In the genomic region with DNA sequence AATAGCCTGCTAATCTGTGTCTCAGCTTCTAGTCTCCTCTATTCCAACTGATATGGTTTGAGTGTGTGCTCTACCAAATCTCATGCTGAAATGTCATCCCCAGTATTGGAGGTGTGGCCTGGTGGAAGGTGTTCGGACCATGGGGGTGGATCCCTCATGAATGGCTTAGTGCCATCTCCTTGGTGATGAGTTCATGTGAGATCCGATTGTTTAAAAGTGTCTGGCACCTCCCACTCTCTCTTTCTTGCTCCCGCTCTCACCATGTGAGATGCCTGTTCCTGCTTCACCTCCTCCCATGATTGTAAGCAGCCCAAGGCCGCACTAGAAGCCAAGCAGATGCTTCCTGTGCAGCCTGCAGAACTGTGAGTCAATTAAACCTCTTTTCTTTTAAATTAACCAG, we compare ENCODE assay signal across 30 cellular contexts.
"Had no signal": no experiment of that assay in that cellular context is flagged by ENCODE, and none has a peak within 500 bp of the region (broad histone marks: within the 10 kb centered on the region; RNA-seq: fewer than 3 reads in every experiment).

No MANE protein-coding gene starts in this region.

- FAIRE-seq: astrocyte, TTC549 had no signal

- H3K27me3 ChIP-seq: body of pancreas, brain microvascular endothelial cell, breast epithelium had no signal

- H3K9me3 ChIP-seq: body of pancreas, breast epithelium had no signal

- DNase-seq: activated B cell treated with CpG ODN at 0.5 μM for 24 hours; activated CD4-positive, alpha-beta memory T cell treated with anti-CD3 and anti-CD28 coated beads, Interleukin-2, amount 10 ng/mL, durations not matched to agents 7 days and 5 days; activated CD4-positive, alpha-beta T cell treated with anti-CD3 and anti-CD28 coated beads for 4 hours; activated CD4-positive, alpha-beta T cell treated with anti-CD3 and anti-CD28 coated beads, Interleukin-2, amount 10 ng/mL, durations not matched to agents 24 days and 14 days; activated CD4-positive, alpha-beta T cell treated with anti-CD3 and anti-CD28 coated beads, Interleukin-2, amount 50 U/mL, for 48 hours; activated CD4-positive, CD25-positive, alpha-beta regulatory T cell treated with anti-CD3 and anti-CD28 coated beads, Interleukin-2, amount 50 U/mL, for 72 hours; activated CD8-positive, alpha-beta memory T cell treated with anti-CD3 and anti-CD28 coated beads for 24 hours; activated CD8-positive, alpha-beta memory T cell treated with anti-CD3 and anti-CD28 coated beads, Interleukin-2, amount 10 ng/mL, durations not matched to agents 7 days and 5 days; activated CD8-positive, alpha-beta memory T cell treated with anti-CD3 and anti-CD28 coated beads, Interleukin-2, amount 50 U/mL, for 48 hours; activated CD8-positive, alpha-beta T cell treated with anti-CD3 and anti-CD28 coated beads, Interleukin-2, amount 10 ng/mL, durations not matched to agents 7 days and 5 days; activated effector memory CD4-positive, alpha-beta T cell treated with Interleukin-2 at 50 U/mL for 16 hours; activated gamma-delta T cell; activated naive CD4-positive, alpha-beta T cell treated with anti-CD3 and anti-CD28 coated beads, Interleukin-2, amount 10 ng/mL, durations not matched to agents 7 days and 5 days; activated naive CD4-positive, alpha-beta T cell treated with Interleukin-2 at 50 U/mL for 16 hours; activated naive CD8-positive, alpha-beta T cell treated with anti-CD3 and anti-CD28 coated beads, Interleukin-2, amount 10 ng/mL, durations not matched to agents 7 days and 5 days; activated naive CD8-positive, alpha-beta T cell treated with anti-CD3 and anti-CD28 coated beads, Interleukin-2, amount 50 U/mL, for 24 hours; activated T-cell treated with anti-CD3 and anti-CD28 coated beads, Interleukin-2, amount 50 U/mL, for 24 hours; activated T-cell treated with anti-CD3 and anti-CD28 coated beads, Interleukin-2, amount 50 U/mL, for 48 hours; amygdala; anterior cingulate cortex; body of pancreas; brain microvascular endothelial cell; central memory CD4-positive, alpha-beta T cell; T-helper 1 cell; T-helper 2 cell; T-helper 9 cell had no signal

- H3K4me3 ChIP-seq: body of pancreas, breast epithelium had no signal

- H3K4me1 ChIP-seq: body of pancreas, breast epithelium had no signal

- H3K36me3 ChIP-seq: brain microvascular endothelial cell, breast epithelium had no signal

- H3K27ac ChIP-seq: body of pancreas, brain microvascular endothelial cell, breast epithelium, VCaP had no signal
